Comparison of ENCODE assay signal across 8 cellular contexts in the genomic region with DNA sequence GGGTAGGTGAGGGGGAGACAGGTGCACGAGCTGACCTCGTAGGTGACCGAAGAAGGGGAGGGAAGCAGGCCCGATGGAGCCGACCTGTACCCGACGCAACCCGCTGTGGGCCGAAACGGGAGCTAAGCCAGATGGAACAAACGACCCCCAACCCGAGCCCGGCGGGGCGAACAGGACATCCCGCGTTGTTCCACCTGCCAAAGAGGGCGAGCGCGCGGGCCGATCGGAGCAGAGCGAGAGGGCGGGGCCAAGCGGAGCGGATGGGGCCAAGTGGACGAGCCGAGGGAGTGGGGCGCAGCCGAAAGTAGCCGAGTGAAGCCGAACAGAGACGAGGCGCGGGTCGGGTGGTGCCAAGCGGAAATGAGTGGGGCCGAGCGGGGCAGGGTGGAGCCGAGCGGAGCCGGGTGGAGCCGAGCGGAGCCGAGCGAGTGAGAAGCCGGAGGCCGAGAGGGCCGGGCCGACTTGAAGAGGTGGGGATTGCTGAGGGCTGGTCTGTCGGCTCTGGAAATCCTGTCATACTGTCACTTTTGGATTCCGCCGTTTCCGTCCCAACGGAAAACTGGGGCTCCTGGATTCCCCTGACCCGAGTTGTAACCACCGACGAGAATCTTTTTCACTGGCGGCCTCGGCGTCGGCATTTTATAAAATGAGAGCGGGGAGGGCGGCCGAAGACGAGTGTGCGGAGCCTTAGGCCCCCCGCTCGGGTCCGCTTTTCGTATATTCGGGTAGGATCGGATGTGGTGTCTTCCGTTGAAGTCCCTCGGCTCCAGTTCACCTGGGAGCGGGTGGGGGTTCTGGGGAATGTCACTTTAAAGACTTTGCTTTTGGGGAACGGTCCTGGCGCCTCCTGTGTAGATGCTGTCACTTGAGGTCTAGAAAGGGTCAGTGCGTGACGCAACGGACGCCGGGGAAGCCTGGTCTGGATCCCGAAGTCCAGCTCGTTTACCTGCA. TPM values are rescaled to one million over a fixed set of nuclear protein-coding genes. Genes with fewer than 3 reads are reported as not detected.
DNase-seq lines count a peak whose midpoint lies in the region; ATAC-seq and TF ChIP-seq lines count a peak whose summit lies in the region.

No MANE protein-coding gene starts in this region.

- no peaks in the 10 kb centered on the region for H3K36me3 ChIP-seq in CD4-positive, alpha-beta memory T cell (ENCODE audit: insufficient read depth, low read length)
- no peaks in the 10 kb centered on the region for H3K36me3 ChIP-seq in Peyer's patch

- peaks cover 2 to 26% (median 18%) of the 10 kb centered on the region in 8 donors for H3K9me3 Mint-ChIP-seq in CD4-positive, alpha-beta memory T cell
- peaks cover 16% of the 10 kb centered on the region for H3K9me3 Mint-ChIP-seq in nephron

- H3K27ac Mint-ChIP-seq in CD4-positive, alpha-beta memory T cell, result peak overlapping the region; percentile 64 to 96 (median 93)
- no peak overlapping the region for H3K27ac Mint-ChIP-seq in nephron

- peak; percentile 93 to 95 (median 93) for DNase-seq in CD4-positive, alpha-beta memory T cell
- DNase-seq in Peyer's patch, result peak; percentile 83 to 97 (median 96)
- DNase-seq in activated effector memory CD4-positive, alpha-beta T cell treated with anti-CD3 and anti-CD28 coated beads, Interleukin-2, amount 50 U/mL, for 16 hours, result peak; percentile 97
- DNase-seq in fibroblast of the aortic adventitia (ENCODE audit: low read depth), result peak; percentile 79
- peak; percentile 85 to 95 (median 90) for DNase-seq in stimulated activated naive CD4-positive, alpha-beta T cell (lab: John Stamatoyannopoulos, UW)

- TF ChIP-seq CTCF in Peyer's patch (IDR thresholded peaks at IDR 0.05) (no peak), fibroblast of the aortic adventitia (IDR thresholded peaks at IDR 0.05; ENCODE audit: insufficient read depth, low read length) (no peak), nephron (IDR thresholded peaks at IDR 0.05; ENCODE audit: unreplicated experiment in 3 of 3) (no peak)

- CTCF ChIA-PET in CD4-positive, alpha-beta memory T cell (lab: Charles Lee; ENCODE audit: partially characterized antibody), result interaction anchor here (0.8 to 21.5 kb wide), 19 partner anchors 10 to 573 kb away, joined by 3 to 996 read pairs (median 7); partner anchors contain the start of genes CHCHD4, SLC6A6, TMEM43 and WNT7A

- intact Hi-C loops in CD4-positive, alpha-beta memory T cell (cut with micrococcal nuclease), result loop anchor here (1.0 to 10.0 kb wide), 14 partner anchors 15 to 1049 kb away; partner anchors contain the start of genes CCDC174, CHCHD4, LSM3 and NR2C2

- peaks cover 16 to 25% of the 10 kb centered on the region in 2 donors for H3K36me3 Mint-ChIP-seq in CD4-positive, alpha-beta memory T cell
- no peaks in the 10 kb centered on the region for H3K36me3 Mint-ChIP-seq in nephron (ENCODE audit: low read depth)

- peak; percentile 99 for ATAC-seq in GM19463 (IDR thresholded peaks at IDR 0.05; ENCODE audit: unreplicated experiment)
- peak; percentile 78 for ATAC-seq in HG03575 (IDR thresholded peaks at IDR 0.05; ENCODE audit: extremely low read depth, insufficient number of reproducible peaks, low FRiP score, unreplicated experiment)

- H3K4me3 Mint-ChIP-seq in CD4-positive, alpha-beta memory T cell, result peak overlapping the region; percentile 78 to 94 (median 90)
- H3K4me3 Mint-ChIP-seq in nephron, result peak overlapping the region; percentile 90 to 93 (median 93)

- peaks cover 14 to 47% (median 28%) of the 10 kb centered on the region in 4 donors for H3K4me1 Mint-ChIP-seq in CD4-positive, alpha-beta memory T cell
- peaks cover 10% of the 10 kb centered on the region for H3K4me1 Mint-ChIP-seq in nephron

- TF ChIP-seq POLR2A in Peyer's patch (IDR thresholded peaks at IDR 0.05), result peak; percentile 43 to 66

- no peaks in the 10 kb centered on the region for H3K27me3 ChIP-seq in CD4-positive, alpha-beta memory T cell (ENCODE audit: insufficient read depth, low read length)
- no peaks in the 10 kb centered on the region for H3K27me3 ChIP-seq in Peyer's patch

- POLR2A ChIA-PET in CD4-positive, alpha-beta memory T cell (lab: Charles Lee; ENCODE audit: partially characterized antibody), result interaction anchor here (0.8 to 3.6 kb wide), 11 partner anchors 14 to 1054 kb away, joined by 3 to 27 read pairs (median 5); partner anchors contain the start of genes CCDC174, CHCHD4, LSM3 and RPL32

- no peaks in the 10 kb centered on the region for H3K9me3 ChIP-seq in CD4-positive, alpha-beta memory T cell (ENCODE audit: control insufficient read depth in 1 of 2, low read length in 2 of 2)
- peaks cover 0 to 7% (median 0%) of the 10 kb centered on the region in 4 donors for H3K9me3 ChIP-seq in Peyer's patch

- H3K27me3 Mint-ChIP-seq in CD4-positive, alpha-beta memory T cell, result no peaks in the 10 kb centered on the region
- peaks cover 27% of the 10 kb centered on the region for H3K27me3 Mint-ChIP-seq in nephron (ENCODE audit: low read depth)

- peaks cover 40% of the 10 kb centered on the region for H3K4me1 ChIP-seq in CD4-positive, alpha-beta memory T cell (ENCODE audit: insufficient read depth, low read length)
- H3K4me1 ChIP-seq in Peyer's patch, result peaks cover 0 to 18% (median 5%) of the 10 kb centered on the region in 4 donors

- peak overlapping the region; percentile 73 for H3K27ac ChIP-seq in CD4-positive, alpha-beta memory T cell (ENCODE audit: low read depth, low read length)
- peak overlapping the region; percentile 5 to 62 (median 60) for H3K27ac ChIP-seq in Peyer's patch

- peak overlapping the region; percentile 58 to 72 for H3K4me3 ChIP-seq in CD4-positive, alpha-beta memory T cell (ENCODE audit: low read length in 2 of 2)
- H3K4me3 ChIP-seq in Peyer's patch (peak overlapping the region; percentile 50 to 74 (median 54)), fibroblast of the aortic adventitia (ENCODE audit: low read depth, low read length) (peak overlapping the region; percentile 61)

RNA-seq across cellular contexts. Expression of gene WNT7A, which starts 15.6 kb away (rescaled TPM):
- total RNA-seq in CD4-positive, alpha-beta memory T cell, result 10 to 100 TPM; 18.0 to 19.3 TPM
- polyA plus RNA-seq in CD4-positive, alpha-beta memory T cell, result 1 to 10 TPM; 8.3 to 9.0 TPM
- total RNA-seq in Peyer's patch, result not detected
- not detected in 2 replicates for total RNA-seq in fibroblast of the aortic adventitia (ENCODE audit: low replicate concordance)

Comparison
In these comparisons a context has a peak if more than half of its experiments do, and no peak if none do; other contexts are left out.
1. Peak in every context shown above with its lines: DNase-seq, ATAC-seq, H3K4me3 ChIP-seq and H3K27ac ChIP-seq.
2. H3K27ac Mint-ChIP-seq: peak in CD4-positive, alpha-beta memory T cell (7 of 7); none in nephron (0 of 3).
3. RNA of gene WNT7A, which starts 15.6 kb away (total RNA-seq): 18.0 to 19.3 TPM in CD4-positive, alpha-beta memory T cell; not detected in Peyer's patch and not detected in fibroblast of the aortic adventitia; every median in the first group is over 10 times any median in the second.